ENCODE assay signal across 11 cellular contexts in the genomic region with DNA sequence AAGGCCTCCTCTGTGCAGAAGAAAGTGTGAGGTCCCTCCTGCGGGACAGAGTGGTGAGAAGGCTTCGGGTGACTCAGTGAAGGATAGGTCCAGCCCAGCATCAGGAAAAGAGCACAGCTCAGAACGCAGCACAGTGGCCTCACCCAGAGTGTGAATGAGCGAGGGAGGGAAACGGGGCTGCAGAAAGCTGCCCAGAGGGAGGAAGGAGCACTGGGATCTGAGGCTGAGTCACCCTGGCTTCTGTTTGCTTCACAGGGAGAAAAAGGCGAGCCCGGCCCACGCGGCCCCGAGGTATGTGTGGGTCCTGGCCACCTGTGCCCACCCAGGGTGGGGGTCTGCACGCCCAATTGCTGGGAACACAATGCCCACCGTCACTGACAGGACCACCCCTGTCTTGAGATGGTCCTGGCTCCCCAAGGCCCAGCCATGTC. TPM values are rescaled to one million over a fixed set of nuclear protein-coding genes. Genes with fewer than 3 reads are reported as not detected.
DNase-seq lines count a peak whose midpoint lies in the region; ATAC-seq and TF ChIP-seq lines count a peak whose summit lies in the region.
"Had no signal": no experiment of that assay in that cellular context is flagged by ENCODE, and none has a peak within 500 bp of the region (broad histone marks: within the 10 kb centered on the region; RNA-seq: fewer than 3 reads in every experiment).

No MANE protein-coding gene starts in this region.

- H3K4me1 ChIP-seq in RWPE2 (ENCODE audit: insufficient read depth, poor library complexity, severe bottlenecking) (peaks cover 3% of the 10 kb centered on the region), smooth muscle cell (ENCODE audit: low read depth) (no peaks in the 10 kb centered on the region), thyroid gland (no peaks in the 10 kb centered on the region)

- H3F3A ChIP-seq in smooth muscle cell (ENCODE audit: low read depth): peaks cover 79% of the 10 kb centered on the region

- no peaks in the 10 kb centered on the region for H3K27me3 ChIP-seq in RWPE2 (ENCODE audit: insufficient read depth, poor library complexity, severe bottlenecking)
- H3K27me3 ChIP-seq in smooth muscle cell (ENCODE audit: low read depth): no peaks in the 10 kb centered on the region
- H3K27me3 ChIP-seq in thyroid gland: no peaks in the 10 kb centered on the region

- H3K79me2 ChIP-seq in smooth muscle cell (ENCODE audit: low read depth): peaks cover 39% of the 10 kb centered on the region

- no peak for TF ChIP-seq POLR2A in thyroid gland (IDR thresholded peaks at IDR 0.05)

- 64% methylated on average over 12 of the region's 12 CpGs for WGBS in smooth muscle cell (ENCODE audit: low lambda C conversion rate)
- 90 to 95% methylated on average over 10 to 12 of the region's 12 CpGs for WGBS in thyroid gland, 2 donors

- H3K4me3 ChIP-seq in RWPE2 (ENCODE audit: severe bottlenecking) (no peak overlapping the region), fibroblast of the aortic adventitia (ENCODE audit: low read depth, low read length) (no peak overlapping the region), smooth muscle cell (no peak overlapping the region), thyroid gland (replicated peaks in 1 of 3) (no peak overlapping the region)

- H3K36me3 ChIP-seq in RWPE2 (ENCODE audit: low read depth) (no peaks in the 10 kb centered on the region), smooth muscle cell (ENCODE audit: low read depth) (no peaks in the 10 kb centered on the region), thyroid gland (peaks cover 3 to 18% of the 10 kb centered on the region in 2 donors)

- no peak for TF ChIP-seq CTCF in RWPE2 (IDR thresholded peaks at IDR 0.05; ENCODE audit: poor library complexity, severe bottlenecking)
- no peak for TF ChIP-seq CTCF in fibroblast of the aortic adventitia (IDR thresholded peaks at IDR 0.05; ENCODE audit: insufficient read depth, low read length)
- no peak for TF ChIP-seq CTCF in smooth muscle cell (IDR thresholded peaks at IDR 0.05; ENCODE audit: borderline replicate concordance, insufficient read depth, poor library complexity, severe bottlenecking)
- TF ChIP-seq CTCF in thyroid gland (IDR thresholded peaks at IDR 0.05): no peak

- no peak overlapping the region for H2AFZ ChIP-seq in smooth muscle cell (ENCODE audit: low read depth)

- peak; percentile 73 for ATAC-seq in RWPE2 (ENCODE audit: low read depth)

- H3K9me3 ChIP-seq in RWPE2 (ENCODE audit: severe bottlenecking): no peaks in the 10 kb centered on the region
- H3K9me3 ChIP-seq in smooth muscle cell (replicated peaks; ENCODE audit: low read depth): no peaks in the 10 kb centered on the region
- no peaks in the 10 kb centered on the region for H3K9me3 ChIP-seq in thyroid gland

- H3K9ac ChIP-seq in smooth muscle cell (ENCODE audit: low read depth): no peak overlapping the region

- DNase-seq in activated T-cell treated with anti-CD3 and anti-CD28 coated beads, Interleukin-2, amount 50 U/mL, for 1 hour: peak; percentile 6
- DNase-seq in activated T-cell treated with anti-CD3 and anti-CD28 coated beads for 4 hours (no peak), RWPE2 (ENCODE audit: low spot score) (peak; percentile 54), fibroblast of the aortic adventitia (ENCODE audit: low read depth) (peak; percentile 70), smooth muscle cell (lab: John Stamatoyannopoulos, UW; ENCODE audit: unreplicated experiment) (no peak), DMS114 treated with DMSO at 0.1 percent for 48 hours (lab: John Stamatoyannopoulos, UW; ENCODE audit: unreplicated experiment) (no peak), occipital lobe (lab: John Stamatoyannopoulos, UW) (no peak), thyroid gland (no peak)
- DNase-seq: GF-D8, NCI-H1436 had no signal

- intact Hi-C loops in thyroid gland (cut with DNase I): no loop called here

- H3K27ac ChIP-seq in RWPE2 (ENCODE audit: poor library complexity, severe bottlenecking): no peak overlapping the region
- peak overlapping the region; percentile 54 for H3K27ac ChIP-seq in smooth muscle cell (ENCODE audit: low read depth)
- no peak overlapping the region for H3K27ac ChIP-seq in thyroid gland

- H3K4me2 ChIP-seq in smooth muscle cell: no peak overlapping the region

- peaks cover 100% of the 10 kb centered on the region for H4K20me1 ChIP-seq in smooth muscle cell (ENCODE audit: low read depth)

RNA-seq across cellular contexts. Expression of a gene that starts 24.3 kb away (rescaled TPM):
- total RNA-seq in fibroblast of the aortic adventitia (ENCODE audit: low replicate concordance) (1,068 and 5,275 TPM in 2 replicates), smooth muscle cell (1,570 and 1,698 TPM in 2 replicates), occipital lobe (37.1 TPM), thyroid gland (100 to 1,000 TPM in 3 of 4 donors, 10 to 100 TPM in 1; 79.4 to 191 (median 172) TPM)
- 2,969 and 4,089 TPM in 2 replicates for polyA plus RNA-seq in smooth muscle cell

RNA-seq across cellular contexts. Expression of a gene that starts 33.1 kb away (rescaled TPM):
- 0.25 and 0.27 TPM in 2 replicates for total RNA-seq in fibroblast of the aortic adventitia (ENCODE audit: low replicate concordance)
- total RNA-seq in smooth muscle cell: 1.3 and 4.1 TPM in 2 replicates
- polyA plus RNA-seq in smooth muscle cell: 15.2 and 18.0 TPM in 2 replicates
- not detected for total RNA-seq in occipital lobe
- total RNA-seq in thyroid gland: 1 to 10 TPM in 1 of 4 donors, under 1 TPM in 2, not detected in 1; 0.78 to 1.2 (median 0.94) TPM
- total RNA-seq: pulmonary artery endothelial cell had no signal

Comparison
In these comparisons a context has a peak if more than half of its experiments do, and no peak if none do; other contexts are left out.
1. DNase-seq: peak in activated T-cell treated with anti-CD3 and anti-CD28 coated beads, Interleukin-2, amount 50 U/mL, for 1 hour (single experiment), RWPE2 (single experiment) and fibroblast of the aortic adventitia (single experiment); none in activated T-cell treated with anti-CD3 and anti-CD28 coated beads for 4 hours (single experiment), smooth muscle cell (single experiment), DMS114 treated with DMSO at 0.1 percent for 48 hours (single experiment), occipital lobe (single experiment) and thyroid gland (0 of 2).